Comparison of ENCODE assay signal across 1 cellular context in the genomic region with DNA sequence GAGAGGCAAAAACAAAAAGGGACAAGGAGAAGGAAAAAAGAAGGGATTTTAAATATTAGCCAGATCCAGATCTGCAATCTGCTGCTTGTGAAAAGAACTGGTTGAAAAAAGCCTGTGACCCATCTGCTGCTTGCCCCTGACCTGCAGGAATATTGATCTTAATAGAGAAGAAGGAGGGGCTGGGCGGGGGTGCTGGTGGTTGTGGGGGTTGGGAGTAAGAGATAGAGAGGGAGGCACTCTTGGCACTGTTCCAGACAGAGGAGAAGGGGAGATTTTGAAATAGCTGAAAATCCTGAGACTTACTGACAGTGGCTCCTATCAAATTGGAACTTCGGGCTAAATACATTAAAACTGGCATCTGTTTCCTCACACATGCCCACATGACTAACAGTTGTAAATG.
TF ChIP-seq lines count a peak whose summit lies in the region.

No MANE protein-coding gene starts in this region.

TF ChIP-seq in WTC11, 78 proteins besides CTCF, POLR2A, EP300 and RAD21 (continued from another document):
- TF ChIP-seq, protein P1, sequence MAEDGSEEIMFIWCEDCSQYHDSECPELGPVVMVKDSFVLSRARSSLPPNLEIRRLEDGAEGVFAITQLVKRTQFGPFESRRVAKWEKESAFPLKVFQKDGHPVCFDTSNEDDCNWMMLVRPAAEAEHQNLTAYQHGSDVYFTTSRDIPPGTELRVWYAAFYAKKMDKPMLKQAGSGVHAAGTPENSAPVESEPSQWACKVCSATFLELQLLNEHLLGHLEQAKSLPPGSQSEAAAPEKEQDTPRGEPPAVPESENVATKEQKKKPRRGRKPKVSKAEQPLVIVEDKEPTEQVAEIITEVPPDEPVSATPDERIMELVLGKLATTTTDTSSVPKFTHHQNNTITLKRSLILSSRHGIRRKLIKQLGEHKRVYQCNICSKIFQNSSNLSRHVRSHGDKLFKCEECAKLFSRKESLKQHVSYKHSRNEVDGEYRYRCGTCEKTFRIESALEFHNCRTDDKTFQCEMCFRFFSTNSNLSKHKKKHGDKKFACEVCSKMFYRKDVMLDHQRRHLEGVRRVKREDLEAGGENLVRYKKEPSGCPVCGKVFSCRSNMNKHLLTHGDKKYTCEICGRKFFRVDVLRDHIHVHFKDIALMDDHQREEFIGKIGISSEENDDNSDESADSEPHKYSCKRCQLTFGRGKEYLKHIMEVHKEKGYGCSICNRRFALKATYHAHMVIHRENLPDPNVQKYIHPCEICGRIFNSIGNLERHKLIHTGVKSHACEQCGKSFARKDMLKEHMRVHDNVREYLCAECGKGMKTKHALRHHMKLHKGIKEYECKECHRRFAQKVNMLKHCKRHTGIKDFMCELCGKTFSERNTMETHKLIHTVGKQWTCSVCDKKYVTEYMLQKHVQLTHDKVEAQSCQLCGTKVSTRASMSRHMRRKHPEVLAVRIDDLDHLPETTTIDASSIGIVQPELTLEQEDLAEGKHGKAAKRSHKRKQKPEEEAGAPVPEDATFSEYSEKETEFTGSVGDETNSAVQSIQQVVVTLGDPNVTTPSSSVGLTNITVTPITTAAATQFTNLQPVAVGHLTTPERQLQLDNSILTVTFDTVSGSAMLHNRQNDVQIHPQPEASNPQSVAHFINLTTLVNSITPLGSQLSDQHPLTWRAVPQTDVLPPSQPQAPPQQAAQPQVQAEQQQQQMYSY (CRISPR knock-in tag; IDR thresholded peaks at IDR 0.05): no peak
- TF ChIP-seq NR3C1 (CRISPR knock-in tag; conservative IDR thresholded peaks at IDR 0.05; ENCODE audit: low read depth) (no peak), ZNF317 (CRISPR knock-in tag; IDR thresholded peaks at IDR 0.05; ENCODE audit: borderline replicate concordance, low read depth) (no peak), NR1H2 (CRISPR knock-in tag; IDR thresholded peaks at IDR 0.05) (no peak), NFYB (CRISPR knock-in tag; conservative IDR thresholded peaks at IDR 0.05; ENCODE audit: low read depth) (no peak), ETV6 (CRISPR knock-in tag; IDR thresholded peaks at IDR 0.05) (no peak), HMGA2 (CRISPR knock-in tag; IDR thresholded peaks at IDR 0.05) (no peak), USF1 (CRISPR knock-in tag; IDR thresholded peaks at IDR 0.05) (no peak)
- TF ChIP-seq, protein P2, sequence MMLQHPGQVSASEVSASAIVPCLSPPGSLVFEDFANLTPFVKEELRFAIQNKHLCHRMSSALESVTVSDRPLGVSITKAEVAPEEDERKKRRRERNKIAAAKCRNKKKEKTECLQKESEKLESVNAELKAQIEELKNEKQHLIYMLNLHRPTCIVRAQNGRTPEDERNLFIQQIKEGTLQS (CRISPR knock-in tag; conservative IDR thresholded peaks at IDR 0.05): no peak
TF ChIP-seq in WTC11: peak in this region for 0.
